In the genomic region with DNA sequence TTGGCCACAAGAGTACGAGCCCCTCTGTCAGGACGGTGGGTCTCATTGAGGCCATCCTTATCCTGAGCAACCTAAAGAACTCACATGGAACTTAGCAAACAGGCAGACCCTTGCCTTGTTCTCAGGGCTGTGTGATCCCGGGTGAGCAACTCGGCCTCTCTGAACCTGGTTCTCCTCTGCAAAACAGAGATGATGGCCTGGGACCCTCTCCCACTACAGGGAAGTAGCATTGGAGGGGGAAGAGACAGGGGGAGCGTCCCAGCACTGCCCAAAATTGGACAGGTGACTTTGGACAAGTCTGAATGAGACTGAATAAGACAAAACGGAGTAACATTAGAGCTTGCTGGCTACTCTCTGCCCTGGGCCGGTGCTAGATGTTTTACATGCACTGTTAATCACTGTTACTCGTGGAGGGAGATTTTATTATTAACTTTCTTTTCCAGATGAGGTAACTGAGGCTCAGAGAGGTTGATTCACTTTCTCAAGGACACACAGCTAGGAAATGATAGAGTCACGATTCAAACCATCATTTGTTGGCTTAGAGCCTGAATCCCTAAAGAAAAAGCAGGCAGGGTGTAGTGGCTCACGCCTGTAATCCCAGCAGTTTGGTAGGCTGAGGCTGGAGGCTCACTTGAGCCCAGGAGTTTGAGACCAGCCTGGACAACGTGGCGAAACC, we compare ENCODE assay signal across 9 cellular contexts.
DNase-seq lines count a peak whose midpoint lies in the region; TF ChIP-seq lines count a peak whose summit lies in the region.
"Had no signal": no experiment of that assay in that cellular context is flagged by ENCODE, and none has a peak within 500 bp of the region (broad histone marks: within the 10 kb centered on the region; RNA-seq: fewer than 3 reads in every experiment).

No MANE protein-coding gene starts in this region.

- H3K27me3 Mint-ChIP-seq in activated T-cell treated with anti-CD3 and anti-CD28 coated beads, Interleukin-2, amount 50 U/mL, for 24 hours: peaks cover 2% of the 10 kb centered on the region

- H3K27ac Mint-ChIP-seq in activated T-cell treated with anti-CD3 and anti-CD28 coated beads, Interleukin-2, amount 50 U/mL, for 24 hours: peak overlapping the region; percentile 90

- no peak for DNase-seq in activated T-cell treated with anti-CD3 and anti-CD28 coated beads, Interleukin-2, amount 50 U/mL, for 24 hours
- no peak for DNase-seq in activated T-cell treated with anti-CD3 and anti-CD28 coated beads for 4 hours
- DNase-seq in mammary epithelial cell: no peak
- no peak for DNase-seq in thyroid gland
- DNase-seq in stimulated activated CD4-positive, alpha-beta T cell treated with anti-CD3 and anti-CD28 coated beads, Interleukin-2, amount 100 ng/mL, for 24 hours: no peak
- no peak for DNase-seq in T-helper 9 cell
- no peak for DNase-seq in occipital lobe (lab: John Stamatoyannopoulos, UW)
- DNase-seq: stimulated activated CD4-positive, alpha-beta T cell treated with anti-CD3 and anti-CD28 coated beads, Interleukin-1b, Interleukin-23, amount 100 ng/mL, for 48 hours had no signal

- peak overlapping the region; percentile 66 for H2AFZ ChIP-seq in mammary epithelial cell (ENCODE audit: low read depth, low read length)

- H3K4me1 Mint-ChIP-seq in activated T-cell treated with anti-CD3 and anti-CD28 coated beads, Interleukin-2, amount 50 U/mL, for 24 hours (ENCODE audit: low read depth): peaks cover 54% of the 10 kb centered on the region

- in situ Hi-C loops in mammary epithelial cell (cut with MboI; ENCODE audit: low sequenced_read_pairs in 2 of 2): loop anchor here in 1 of 2 donors (5.0 to 25.0 kb wide), 2 partner anchors 152 to 347 kb away; no protein-coding TSS in a partner anchor

- intact Hi-C loops in mammary epithelial cell (cut with micrococcal nuclease): loop anchor here (5.0 kb wide), 1 partner anchor 128 kb away; no protein-coding TSS in a partner anchor
- intact Hi-C loops in thyroid gland (cut with DNase I): loop anchor here (5.0 kb wide), 1 partner anchor 72 kb away; no protein-coding TSS in a partner anchor

- H3K9me3 Mint-ChIP-seq in activated T-cell treated with anti-CD3 and anti-CD28 coated beads, Interleukin-2, amount 50 U/mL, for 24 hours: no peaks in the 10 kb centered on the region

- TF ChIP-seq CTCF in mammary epithelial cell (conservative IDR thresholded peaks at IDR 0.05 in 1 of 2, IDR thresholded peaks at IDR 0.05 in 1 of 2; ENCODE audit: extremely low read depth in 1 of 2, insufficient read depth in 1 of 2, low read depth in 1 of 2, low read length in 2 of 2) (no peak), thyroid gland (IDR thresholded peaks at IDR 0.05) (no peak)

- peak overlapping the region; percentile 90 for H3K4me2 ChIP-seq in mammary epithelial cell (ENCODE audit: insufficient read depth, low read depth, low read length)

- 71% methylated on average over 11 of the region's 12 CpGs for WGBS in mammary epithelial cell (ENCODE audit: low coverage, missing lambda C conversion rate)
- WGBS in thyroid gland, 2 donors: 59 to 62% methylated on average over 12 of the region's 12 CpGs

- H3K9me3 ChIP-seq in mammary epithelial cell (replicated peaks; ENCODE audit: insufficient read depth, low read length) (no peaks in the 10 kb centered on the region), mucosa of rectum (ENCODE audit: control insufficient read depth in 2 of 2, low read length in 2 of 2) (no peaks in the 10 kb centered on the region), thyroid gland (no peaks in the 10 kb centered on the region)

- dilution Hi-C loops in mammary epithelial cell (cut with HindIII; ENCODE audit: low sequenced_read_pairs): loop anchor here (5.0 kb wide), 1 partner anchor 92 kb away; no protein-coding TSS in a partner anchor

- peak overlapping the region; percentile 80 for H3K9ac ChIP-seq in mammary epithelial cell (ENCODE audit: insufficient read depth, low read length)
- peak overlapping the region; percentile 80 to 91 for H3K9ac ChIP-seq in mucosa of rectum (ENCODE audit: low read depth in 1 of 2, low read length in 2 of 2)

- peaks cover 4% of the 10 kb centered on the region for H3K36me3 Mint-ChIP-seq in activated T-cell treated with anti-CD3 and anti-CD28 coated beads, Interleukin-2, amount 50 U/mL, for 24 hours (ENCODE audit: low read depth)

- no peaks in the 10 kb centered on the region for H3K79me2 ChIP-seq in mammary epithelial cell (ENCODE audit: insufficient read depth, low read length)

- no peaks in the 10 kb centered on the region for H4K20me1 ChIP-seq in mammary epithelial cell (ENCODE audit: insufficient read depth, low read length)

- CTCF ChIA-PET in mammary epithelial cell (lab: Charles Lee; ENCODE audit: low non-redundant PET): no interaction called here

- H3K4me3 Mint-ChIP-seq in activated T-cell treated with anti-CD3 and anti-CD28 coated beads, Interleukin-2, amount 50 U/mL, for 24 hours: peak overlapping the region; percentile 1

- H3K27ac ChIP-seq in mammary epithelial cell (ENCODE audit: insufficient read depth, low read depth, low read length) (peak overlapping the region; percentile 95), mucosa of rectum (ENCODE audit: low read depth in 2 of 2, low read length in 2 of 2) (peak overlapping the region; percentile 96 to 97), thyroid gland (peak overlapping the region; percentile 100)

- no peaks in the 10 kb centered on the region for H3K27me3 ChIP-seq in mammary epithelial cell (ENCODE audit: insufficient read depth, low read length)
- no peaks in the 10 kb centered on the region for H3K27me3 ChIP-seq in mucosa of rectum (ENCODE audit: control insufficient read depth in 2 of 2, insufficient read depth in 2 of 2, low read length in 2 of 2)
- no peaks in the 10 kb centered on the region for H3K27me3 ChIP-seq in thyroid gland

- H3K4me1 ChIP-seq in mammary epithelial cell (ENCODE audit: insufficient read depth, low read length) (peaks cover 55% of the 10 kb centered on the region), mucosa of rectum (ENCODE audit: control insufficient read depth in 2 of 2, insufficient read depth in 2 of 2, low read length in 2 of 2) (peaks cover 47 to 55% of the 10 kb centered on the region in 2 donors), thyroid gland (peaks cover 68 to 84% of the 10 kb centered on the region in 2 donors)

- no TSS peak for BruUV-seq in mammary epithelial cell (replicated peaks; lab: Mats Ljungman, UMichigan)

- H3K4me3 ChIP-seq in mammary epithelial cell (replicated peaks in 1 of 3; ENCODE audit: insufficient read depth in 1 of 3, low read depth in 2 of 3, low read length in 3 of 3) (no peak overlapping the region), mucosa of rectum (ENCODE audit: low read length in 2 of 2) (no peak overlapping the region), thyroid gland (replicated peaks in 1 of 3) (no peak overlapping the region)

- H3K36me3 ChIP-seq in mammary epithelial cell (ENCODE audit: insufficient read depth, low read length) (no peaks in the 10 kb centered on the region), mucosa of rectum (ENCODE audit: control insufficient read depth in 2 of 2, insufficient read depth in 2 of 2, low read length in 2 of 2) (no peaks in the 10 kb centered on the region), thyroid gland (no peaks in the 10 kb centered on the region)

- TF ChIP-seq POLR2A in thyroid gland (IDR thresholded peaks at IDR 0.05): no peak
